ENCODE assay signal across 14 cellular contexts in the genomic region with DNA sequence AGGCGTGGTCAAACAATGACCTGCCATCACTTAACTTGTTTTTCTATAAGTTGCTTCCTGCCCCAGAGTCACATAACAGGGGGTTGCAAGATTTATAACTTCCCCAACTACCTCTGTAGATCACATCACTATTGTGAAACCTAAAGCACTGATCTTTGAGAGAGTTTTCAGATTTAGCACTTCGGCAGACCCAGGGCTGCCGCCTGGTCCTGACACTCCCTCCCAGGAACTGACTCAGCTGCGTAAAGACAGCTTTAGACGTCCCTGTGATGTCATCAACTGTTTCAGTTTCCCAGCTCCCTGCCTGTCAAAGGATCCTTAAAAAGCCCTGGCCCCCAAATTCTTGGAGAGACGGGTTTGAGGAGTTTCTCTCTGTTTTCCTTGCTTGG. TPM values are rescaled to one million over a fixed set of nuclear protein-coding genes. Genes with fewer than 3 reads are reported as not detected.
DNase-seq lines count a peak whose midpoint lies in the region; ATAC-seq, FAIRE-seq and TF ChIP-seq lines count a peak whose summit lies in the region.
"Had no signal": no experiment of that assay in that cellular context is flagged by ENCODE, and none has a peak within 500 bp of the region (broad histone marks: within the 10 kb centered on the region; RNA-seq: fewer than 3 reads in every experiment).

No MANE protein-coding gene starts in this region.

- H3K4me1 Mint-ChIP-seq in activated naive CD4-positive, alpha-beta T cell treated with anti-CD3 and anti-CD28 coated beads for 36 hours (ENCODE audit: low read depth): peaks cover 42% of the 10 kb centered on the region
- H3K4me1 Mint-ChIP-seq in stimulated activated naive B cell treated with anti-CD40 and anti-IgM and Interleukin-4, amounts not matched to agents 10 μg/mL and 1 μg/mL and 100 μg/mL, for 72 hours: peaks cover 16 to 43% of the 10 kb centered on the region in 2 donors

- H3K27me3 Mint-ChIP-seq in activated naive CD4-positive, alpha-beta T cell treated with anti-CD3 and anti-CD28 coated beads for 36 hours (ENCODE audit: low read depth): peaks cover 21% of the 10 kb centered on the region
- H3K27me3 Mint-ChIP-seq in stimulated activated naive B cell treated with anti-CD40 and anti-IgM and Interleukin-4, amounts not matched to agents 10 μg/mL and 1 μg/mL and 100 μg/mL, for 72 hours: peaks cover 28 to 38% of the 10 kb centered on the region in 2 donors

- CTCF ChIA-PET in activated naive CD4-positive, alpha-beta T cell treated with anti-CD3 and anti-CD28 coated beads for 36 hours (lab: Charles Lee): interaction anchor here (1.7 kb wide), 1 partner anchor 153 kb away, joined by 3 read pairs; no protein-coding TSS in a partner anchor

- no peaks in the 10 kb centered on the region for H3K36me3 Mint-ChIP-seq in activated naive CD4-positive, alpha-beta T cell treated with anti-CD3 and anti-CD28 coated beads for 36 hours (ENCODE audit: low read depth)
- H3K36me3 Mint-ChIP-seq in stimulated activated naive B cell treated with anti-CD40 and anti-IgM and Interleukin-4, amounts not matched to agents 10 μg/mL and 1 μg/mL and 100 μg/mL, for 72 hours: no peaks in the 10 kb centered on the region

- peak; percentile 38 to 44 for ATAC-seq in stimulated activated naive B cell treated with anti-CD40 and anti-IgM and Interleukin-4, amounts not matched to agents 10 μg/mL and 1 μg/mL and 100 μg/mL, for 72 hours (replicated peaks)
- ATAC-seq: gastrocnemius medialis, upper lobe of right lung had no signal

- peak overlapping the region; percentile 79 for H3K27ac Mint-ChIP-seq in activated naive CD4-positive, alpha-beta T cell treated with anti-CD3 and anti-CD28 coated beads for 36 hours
- H3K27ac Mint-ChIP-seq in stimulated activated naive B cell treated with anti-CD40 and anti-IgM and Interleukin-4, amounts not matched to agents 10 μg/mL and 1 μg/mL and 100 μg/mL, for 72 hours: no peak overlapping the region

- DNase-seq in activated naive CD4-positive, alpha-beta T cell treated with anti-CD3 and anti-CD28 coated beads for 36 hours: peak; percentile 72
- DNase-seq in activated naive CD4-positive, alpha-beta T cell treated with anti-CD3 and anti-CD28 coated beads, Interleukin-2, amount 50 U/mL, for 16 hours: no peak
- DNase-seq in NOMO-1 treated with dmso at 0.1 percent for 144 hours (lab: John Stamatoyannopoulos, UW; ENCODE audit: unreplicated experiment) (peak; percentile 59), epithelial cell of esophagus (ENCODE audit: low read depth) (peak; percentile 37), RCC 7860 (ENCODE audit: low spot score) (no peak), NCI-H2081 (lab: John Stamatoyannopoulos, UW) (no peak)
- no peak for DNase-seq in stimulated activated naive B cell treated with anti-CD40 and anti-IgM and Interleukin-4, amounts not matched to agents 10 μg/mL and 1 μg/mL and 100 μg/mL, for 72 hours
- DNase-seq in effector CD8-positive, alpha-beta T cell (lab: John Stamatoyannopoulos, UW): no peak
- DNase-seq: AML-193, gastrocnemius medialis, posterior cingulate gyrus, upper lobe of right lung had no signal

- no peak for TF ChIP-seq CTCF in epithelial cell of esophagus (IDR thresholded peaks at IDR 0.05; ENCODE audit: insufficient read depth, low read depth, low read length, missing control alignments)

- no peaks in the 10 kb centered on the region for H3K9me3 Mint-ChIP-seq in activated naive CD4-positive, alpha-beta T cell treated with anti-CD3 and anti-CD28 coated beads for 36 hours
- H3K9me3 Mint-ChIP-seq in stimulated activated naive B cell treated with anti-CD40 and anti-IgM and Interleukin-4, amounts not matched to agents 10 μg/mL and 1 μg/mL and 100 μg/mL, for 72 hours: peaks cover 0 to 6% of the 10 kb centered on the region in 2 donors

- FAIRE-seq in RCC 7860 (lab: Jason Lieb, UNC): no peak

- intact Hi-C loops in activated naive CD4-positive, alpha-beta T cell treated with anti-CD3 and anti-CD28 coated beads for 36 hours (cut with micrococcal nuclease): loop anchor here (2.0 kb wide), 1 partner anchor 319 kb away; the partner anchor contains the start of gene SYMPK

- H3K4me3 ChIP-seq in epithelial cell of esophagus (ENCODE audit: low read length): no peak overlapping the region
- H3K4me3 ChIP-seq: gastrocnemius medialis, upper lobe of right lung had no signal

- no peak overlapping the region for H3K4me3 Mint-ChIP-seq in activated naive CD4-positive, alpha-beta T cell treated with anti-CD3 and anti-CD28 coated beads for 36 hours
- no peak overlapping the region for H3K4me3 Mint-ChIP-seq in stimulated activated naive B cell treated with anti-CD40 and anti-IgM and Interleukin-4, amounts not matched to agents 10 μg/mL and 1 μg/mL and 100 μg/mL, for 72 hours

RNA-seq across cellular contexts. Expression of gene IGFL2, which starts 33.3 kb away (rescaled TPM):
- total RNA-seq in activated naive CD4-positive, alpha-beta T cell treated with anti-CD3 and anti-CD28 coated beads for 36 hours: not detected
- total RNA-seq: cardiac septum, gastrocnemius medialis, upper lobe of right lung had no signal

RNA-seq across cellular contexts. Expression of gene IGFL1, which starts 48.2 kb away (rescaled TPM):
- total RNA-seq in activated naive CD4-positive, alpha-beta T cell treated with anti-CD3 and anti-CD28 coated beads for 36 hours: not detected
- total RNA-seq: cardiac septum, gastrocnemius medialis, liver, upper lobe of right lung had no signal

RNA-seq across cellular contexts. Expression of gene IGFL3, which starts 56.9 kb away (rescaled TPM):
- not detected for total RNA-seq in activated naive CD4-positive, alpha-beta T cell treated with anti-CD3 and anti-CD28 coated beads for 36 hours
- total RNA-seq: cardiac septum, gastrocnemius medialis, liver, upper lobe of right lung had no signal

Comparison
In these comparisons a context has a peak if more than half of its experiments do, and no peak if none do; other contexts are left out.
1. DNase-seq: peak in activated naive CD4-positive, alpha-beta T cell treated with anti-CD3 and anti-CD28 coated beads for 36 hours (single experiment), NOMO-1 treated with dmso at 0.1 percent for 144 hours (single experiment) and epithelial cell of esophagus (single experiment); none in activated naive CD4-positive, alpha-beta T cell treated with anti-CD3 and anti-CD28 coated beads, Interleukin-2, amount 50 U/mL, for 16 hours (single experiment), stimulated activated naive B cell treated with anti-CD40 and anti-IgM and Interleukin-4, amounts not matched to agents 10 μg/mL and 1 μg/mL and 100 μg/mL, for 72 hours (single experiment), RCC 7860 (single experiment), effector CD8-positive, alpha-beta T cell (single experiment) and NCI-H2081 (0 of 2).